Comparison of ENCODE assay signal across 20 cellular contexts in the genomic region with DNA sequence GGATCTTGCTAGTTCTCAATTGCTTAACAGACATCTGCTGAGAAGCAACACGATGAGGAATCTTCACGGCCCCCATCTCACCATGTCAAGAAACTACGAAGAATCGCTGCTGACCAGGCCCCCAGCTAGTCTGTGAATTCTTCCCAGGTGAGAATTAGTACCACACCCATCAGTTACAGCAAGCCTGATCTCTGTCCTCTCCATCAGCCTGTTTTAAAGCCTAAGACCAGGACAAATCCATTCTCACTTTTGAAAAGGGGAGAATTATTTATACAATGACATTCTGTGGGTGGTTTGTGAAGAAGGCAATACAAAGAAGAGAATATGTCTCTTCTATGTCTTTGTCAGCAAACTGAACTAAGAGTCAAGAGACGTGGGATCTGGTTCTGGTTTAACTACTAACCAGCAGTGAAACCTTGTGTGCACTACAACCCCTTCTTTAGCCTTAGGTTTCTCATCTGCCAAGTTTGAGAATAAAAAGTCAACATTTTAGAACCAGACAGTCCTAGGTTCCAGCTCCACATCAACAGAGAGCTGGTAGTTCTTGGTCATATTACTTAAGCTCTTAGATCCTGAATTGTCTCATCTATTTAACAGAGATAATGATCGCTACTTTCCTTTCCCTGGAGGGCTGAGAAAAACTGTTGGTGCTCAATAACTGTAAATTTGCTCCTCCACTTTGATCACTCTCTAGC.
"Had no signal": no experiment of that assay in that cellular context is flagged by ENCODE, and none has a peak within 500 bp of the region (broad histone marks: within the 10 kb centered on the region; RNA-seq: fewer than 3 reads in every experiment).

No MANE protein-coding gene starts in this region.

- H3K4me3 ChIP-seq: SJSA1, SK-N-MC had no signal

- H3K36me3 ChIP-seq: SJSA1 had no signal

- DNase-seq: Karpas-422, KBM-7, NCI-H1048, NCI-H1105, NCI-H1417, NCI-H1436 treated with DMSO at 0.1 percent for 48 hours, NCI-H1694, NCI-H187 treated with DMSO at 0.1 percent for 48 hours, NCI-H2029 treated with DMSO at 0.1 percent for 48 hours, NCI-H2171 treated with DMSO at 0.1 percent for 48 hours, NCI-H2227 treated with DMSO at 0.1 percent for 48 hours, NCI-H524, NCI-H526 treated with DMSO at 0.1 percent for 48 hours, NCI-H748 treated with DMSO at 0.1 percent for 48 hours, Right ventricle myocardium superior, RPMI8226, SIG-M5 had no signal

- H3K27ac Mint-ChIP-seq: IgD-negative memory B cell had no signal

- H3K4me1 ChIP-seq: SJSA1 had no signal

- H3K36me3 Mint-ChIP-seq: IgD-negative memory B cell had no signal

- H3K27ac ChIP-seq: SJSA1, SK-N-MC had no signal

- H3K4me1 Mint-ChIP-seq: IgD-negative memory B cell had no signal

- H3K27me3 ChIP-seq: SJSA1 had no signal

- H3K4me3 Mint-ChIP-seq: IgD-negative memory B cell had no signal
